23 cellular contexts compared by ENCODE assay signal in genomic region chr2:188189356-188189755, GRCh38.
DNase-seq lines count a peak whose midpoint lies in the region; ATAC-seq, FAIRE-seq and TF ChIP-seq lines count a peak whose summit lies in the region.
"Had no signal": no experiment of that assay in that cellular context is flagged by ENCODE, and none has a peak within 500 bp of the region (broad histone marks: within the 10 kb centered on the region; RNA-seq: fewer than 3 reads in every experiment).

No MANE protein-coding gene starts in this region.

- H4K20me1 ChIP-seq in HCT116 (ENCODE audit: insufficient read depth) (no peaks in the 10 kb centered on the region), PC-3 (ENCODE audit: low read length) (no peaks in the 10 kb centered on the region), MM.1S (ENCODE audit: insufficient read depth, low read length) (no peaks in the 10 kb centered on the region)

- no peak for FAIRE-seq in bronchial epithelial cell (lab: Jason Lieb, UNC)
- FAIRE-seq: GM19239 had no signal

- H3K9me2 ChIP-seq in HCT116 (ENCODE audit: insufficient read depth) = no peaks in the 10 kb centered on the region
- no peaks in the 10 kb centered on the region for H3K9me2 ChIP-seq in PC-3 (replicated peaks; ENCODE audit: low read length)
- no peaks in the 10 kb centered on the region for H3K9me2 ChIP-seq in MM.1S (replicated peaks; ENCODE audit: insufficient read depth, low read length)

- H3K36me3 ChIP-seq in HCT116 (ENCODE audit: control insufficient read depth in 1 of 2, insufficient read depth in 2 of 2, low read length in 2 of 2) = no peaks in the 10 kb centered on the region
- H3K36me3 ChIP-seq in PC-3 (ENCODE audit: low read depth, low read length) = no peaks in the 10 kb centered on the region
- H3K36me3 ChIP-seq in bronchial epithelial cell (ENCODE audit: control insufficient read depth, insufficient read depth, low read length) = no peaks in the 10 kb centered on the region
- H3K36me3 ChIP-seq in MM.1S (replicated peaks; ENCODE audit: insufficient read depth, low read length) = no peaks in the 10 kb centered on the region
- H3K36me3 ChIP-seq: breast epithelium, MG63 had no signal

- no TSS peak for BruUV-seq in HCT116 (replicated peaks; lab: Mats Ljungman, UMichigan)
- no TSS peak for BruUV-seq in PC-3 (replicated peaks; lab: Mats Ljungman, UMichigan)

- no peak overlapping the region for H2AFZ ChIP-seq in HCT116 (ENCODE audit: low read depth, low read length, poor library complexity, severe bottlenecking)
- no peak overlapping the region for H2AFZ ChIP-seq in PC-3 (ENCODE audit: low read length)
- no peak overlapping the region for H2AFZ ChIP-seq in MM.1S (ENCODE audit: low read length)

- H3K4me1 Mint-ChIP-seq in nephron progenitor cell = no peaks in the 10 kb centered on the region
- H3K4me1 Mint-ChIP-seq: CD4-positive, alpha-beta memory T cell; stimulated activated naive B cell treated with anti-CD40 and anti-IgM and Interleukin-4, amounts not matched to agents 10 μg/mL and 1 μg/mL and 100 μg/mL, for 72 hours had no signal

- TF ChIP-seq CTCF in HCT116 (IDR thresholded peaks at IDR 0.05 in 2 of 3, conservative IDR thresholded peaks at IDR 0.05 in 1 of 3; ENCODE audit: borderline replicate concordance in 1 of 3, insufficient read depth in 1 of 3, low read depth in 2 of 3, low read length in 2 of 3) = no peak
- TF ChIP-seq CTCF in PC-3 (conservative IDR thresholded peaks at IDR 0.05; ENCODE audit: low read depth, low read length) = no peak
- no peak for TF ChIP-seq CTCF in bronchial epithelial cell (IDR thresholded peaks at IDR 0.05; ENCODE audit: insufficient read depth, low read length, severe bottlenecking)
- TF ChIP-seq CTCF in nephron progenitor cell (IDR thresholded peaks at IDR 0.05) = no peak
- TF ChIP-seq CTCF in MM.1S (IDR thresholded peaks at IDR 0.05; ENCODE audit: low read length) = no peak

- DNase-seq in HCT116 (ENCODE audit: low read depth, low spot score) (no peak), PC-3 (peak; percentile 79), bronchial epithelial cell (ENCODE audit: low read depth) (peak; percentile 91), renal cortical epithelial cell (ENCODE audit: low read depth) (peak; percentile 24), nephron progenitor cell (no peak), HuH-7.5 (ENCODE audit: low spot score) (no peak), MM.1S (no peak)
- DNase-seq: activated CD4-positive, alpha-beta T cell treated with anti-CD3 and anti-CD28 coated beads for 4 hours; activated effector memory CD4-positive, alpha-beta T cell treated with anti-CD3 and anti-CD28 coated beads, Interleukin-2, amount 50 U/mL, for 16 hours; CD4-positive, alpha-beta memory T cell; glutamatergic neuron; mesendoderm; MG63; NCI-H1417 treated with DMSO at 0.1 percent for 48 hours; NCI-H2107; NCI-H526 treated with DMSO at 0.1 percent for 48 hours; retina; Right ventricle myocardium superior; stimulated activated naive B cell treated with anti-CD40 and anti-IgM and Interleukin-4, amounts not matched to agents 10 μg/mL and 1 μg/mL and 100 μg/mL, for 72 hours had no signal

- H3K27ac Mint-ChIP-seq in nephron progenitor cell = no peak overlapping the region
- H3K27ac Mint-ChIP-seq: CD4-positive, alpha-beta memory T cell; stimulated activated naive B cell treated with anti-CD40 and anti-IgM and Interleukin-4, amounts not matched to agents 10 μg/mL and 1 μg/mL and 100 μg/mL, for 72 hours had no signal

- H3K36me3 Mint-ChIP-seq in nephron progenitor cell (ENCODE audit: low read depth) = no peaks in the 10 kb centered on the region
- H3K36me3 Mint-ChIP-seq: CD4-positive, alpha-beta memory T cell; stimulated activated naive B cell treated with anti-CD40 and anti-IgM and Interleukin-4, amounts not matched to agents 10 μg/mL and 1 μg/mL and 100 μg/mL, for 72 hours had no signal

- no peak overlapping the region for H3K4me3 Mint-ChIP-seq in nephron progenitor cell
- H3K4me3 Mint-ChIP-seq: CD4-positive, alpha-beta memory T cell; stimulated activated naive B cell treated with anti-CD40 and anti-IgM and Interleukin-4, amounts not matched to agents 10 μg/mL and 1 μg/mL and 100 μg/mL, for 72 hours had no signal

- no peaks in the 10 kb centered on the region for H3K9me3 Mint-ChIP-seq in nephron progenitor cell

- CTCF ChIA-PET in HCT116 (lab: Charles Lee) = no interaction called here
- CTCF ChIA-PET in PC-3 (lab: Charles Lee) = no interaction called here

- no peak overlapping the region for H3K4me3 ChIP-seq in HCT116 (replicated peaks in 1 of 2; ENCODE audit: low read depth in 1 of 2, low read length in 2 of 2)
- no peak overlapping the region for H3K4me3 ChIP-seq in PC-3 (ENCODE audit: low read length)
- H3K4me3 ChIP-seq in bronchial epithelial cell (ENCODE audit: low read depth, low read length) = no peak overlapping the region
- no peak overlapping the region for H3K4me3 ChIP-seq in MM.1S (ENCODE audit: low read length)
- H3K4me3 ChIP-seq: breast epithelium, coronary artery, MG63, smooth muscle cell had no signal

- H3K27me3 Mint-ChIP-seq in nephron progenitor cell (ENCODE audit: low read depth, poor library complexity) = no peaks in the 10 kb centered on the region
- H3K27me3 Mint-ChIP-seq: CD4-positive, alpha-beta memory T cell; stimulated activated naive B cell treated with anti-CD40 and anti-IgM and Interleukin-4, amounts not matched to agents 10 μg/mL and 1 μg/mL and 100 μg/mL, for 72 hours had no signal

- intact Hi-C loops in HCT116 (cut with micrococcal nuclease) (no loop called here), PC-3 (cut with micrococcal nuclease) (no loop called here)

- peaks cover 0 to 15% of the 10 kb centered on the region in 2 experiments; a peak in 2 of 4 replicates for H3K4me1 ChIP-seq in HCT116 (ENCODE audit: control insufficient read depth in 1 of 2, insufficient read depth in 2 of 2, low read length in 2 of 2)
- H3K4me1 ChIP-seq in PC-3 (ENCODE audit: insufficient read depth, low read length) = peaks cover 21% of the 10 kb centered on the region
- peaks cover 29% of the 10 kb centered on the region for H3K4me1 ChIP-seq in MM.1S (ENCODE audit: low read length)
- H3K4me1 ChIP-seq: breast epithelium had no signal

- H3F3A ChIP-seq in PC-3 (ENCODE audit: low read length, unreplicated experiment) = no peaks in the 10 kb centered on the region
- peaks cover 12% of the 10 kb centered on the region for H3F3A ChIP-seq in MM.1S (ENCODE audit: insufficient read depth, low read length)

- H3K9me3 ChIP-seq in HCT116 (ENCODE audit: control insufficient read depth in 1 of 2, insufficient read depth in 1 of 2, low read depth in 1 of 2, low read length in 2 of 2) = no peaks in the 10 kb centered on the region
- no peaks in the 10 kb centered on the region for H3K9me3 ChIP-seq in PC-3 (ENCODE audit: low read length)
- H3K9me3 ChIP-seq in MM.1S (replicated peaks; ENCODE audit: insufficient read depth, low read length) = no peaks in the 10 kb centered on the region
- H3K9me3 ChIP-seq: breast epithelium, MG63 had no signal

- TF ChIP-seq POLR2A in HCT116 (IDR thresholded peaks at IDR 0.05; ENCODE audit: borderline replicate concordance, extremely low read depth, insufficient read depth, insufficient read length) = no peak

- no peak for TF ChIP-seq RAD21 in HCT116 (IDR thresholded peaks at IDR 0.05; ENCODE audit: low read depth)

- no peak overlapping the region; the same call in 1 of the 2 replicates for H3K4me2 ChIP-seq in HCT116 (ENCODE audit: low read length)
- peak overlapping the region; percentile 37; the same call in 1 of the 2 replicates for H3K4me2 ChIP-seq in PC-3 (ENCODE audit: low read length)
- H3K4me2 ChIP-seq in MM.1S (ENCODE audit: low read depth, low read length) = no peak overlapping the region
- H3K4me2 ChIP-seq: smooth muscle cell had no signal

- POLR2A ChIA-PET in HCT116 (lab: Charles Lee) = no interaction called here
- POLR2A ChIA-PET in PC-3 (lab: Charles Lee; ENCODE audit: unreplicated experiment) = no interaction called here

- H3K79me2 ChIP-seq in HCT116 (ENCODE audit: insufficient read depth, low read length) (no peaks in the 10 kb centered on the region), PC-3 (ENCODE audit: low read length) (no peaks in the 10 kb centered on the region), MM.1S (ENCODE audit: low read length) (no peaks in the 10 kb centered on the region)

- RAD21 ChIA-PET in HCT116 (lab: Charles Lee; ENCODE audit: low non-redundant PET in 1 of 2, low total read pairs in 2 of 2, uncharacterized antibody in 2 of 2, unreplicated experiment in 2 of 2) = no interaction called here

- H3K9ac ChIP-seq in HCT116 (ENCODE audit: low read length) (no peak overlapping the region), PC-3 (ENCODE audit: low read length) (no peak overlapping the region), MM.1S (ENCODE audit: low read length) (no peak overlapping the region)

- ATAC-seq in HCT116 (peak; percentile 69; the same call in 1 of the 2 replicates), PC-3 (peak; percentile 88)
- ATAC-seq: stimulated activated naive B cell treated with anti-CD40 and anti-IgM and Interleukin-4, amounts not matched to agents 10 μg/mL and 1 μg/mL and 100 μg/mL, for 72 hours had no signal

- H3K27me3 ChIP-seq in HCT116 (ENCODE audit: insufficient read depth, low read length) (no peaks in the 10 kb centered on the region), PC-3 (ENCODE audit: low read length) (no peaks in the 10 kb centered on the region), bronchial epithelial cell (ENCODE audit: control insufficient read depth, insufficient read depth, low read length) (no peaks in the 10 kb centered on the region), MM.1S (replicated peaks; ENCODE audit: insufficient read depth, low read length) (no peaks in the 10 kb centered on the region)
- H3K27me3 ChIP-seq: breast epithelium, MG63 had no signal

- no peak overlapping the region for H3K27ac ChIP-seq in HCT116 (ENCODE audit: low read depth, low read length)
- H3K27ac ChIP-seq in PC-3 (ENCODE audit: low read length) = no peak overlapping the region
- no peak overlapping the region for H3K27ac ChIP-seq in MM.1S (ENCODE audit: low read length)
- H3K27ac ChIP-seq: breast epithelium, coronary artery had no signal

TF ChIP-seq in HCT116, 20 proteins besides CTCF, POLR2A, EP300 and RAD21:
- TF ChIP-seq SRF (IDR thresholded peaks at IDR 0.05; ENCODE audit: low read depth) (no peak), FOSL1 (IDR thresholded peaks at IDR 0.05; ENCODE audit: low read depth) (peak; percentile 7; the same call in 1 of the 2 replicates)

Comparison
In these comparisons a context has a peak if more than half of its experiments do, and no peak if none do; other contexts are left out.
1. DNase-seq: peak in PC-3 (single experiment), bronchial epithelial cell (single experiment) and renal cortical epithelial cell (single experiment); none in HCT116 (single experiment), nephron progenitor cell (single experiment), HuH-7.5 (single experiment) and MM.1S (single experiment).